8 cellular contexts compared by ENCODE assay signal in genomic region chr14:104690861-104691455, GRCh38. TPM values are rescaled to one million over a fixed set of nuclear protein-coding genes. Genes with fewer than 3 reads are reported as not detected.
A peak's percentile ranks its signal among the peaks of the same experiment; 100 is the strongest.
DNase-seq lines count a peak whose midpoint lies in the region; ATAC-seq, FAIRE-seq and TF ChIP-seq lines count a peak whose summit lies in the region.

No MANE protein-coding gene starts in this region.

- H3K36me3 Mint-ChIP-seq in activated naive CD4-positive, alpha-beta T cell treated with anti-CD3 and anti-CD28 coated beads, Interleukin-2, amount 10 ng/mL, durations not matched to agents 7 days and 5 days, result peaks cover 21% of the 10 kb centered on the region

- ATAC-seq in HepG2 (no peak), GM21528 (IDR thresholded peaks at IDR 0.05; ENCODE audit: low FRiP score, unreplicated experiment) (no peak)

- H3K79me2 ChIP-seq in HepG2 (ENCODE audit: insufficient read depth, low read length), result peaks cover 32% of the 10 kb centered on the region

- H3K27me3 Mint-ChIP-seq in activated naive CD4-positive, alpha-beta T cell treated with anti-CD3 and anti-CD28 coated beads, Interleukin-2, amount 10 ng/mL, durations not matched to agents 7 days and 5 days, result peaks cover 15% of the 10 kb centered on the region

- H3K27ac ChIP-seq in ascending aorta, result peak overlapping the region; percentile 80 to 82
- H3K27ac ChIP-seq in HepG2 (ENCODE audit: extremely low read length, insufficient read depth, low read length), result no peak overlapping the region
- peak overlapping the region; percentile 94 to 95 (median 94) for H3K27ac ChIP-seq in transverse colon

- peaks cover 19% of the 10 kb centered on the region; the same call in 1 of the 2 replicates for H4K20me1 ChIP-seq in HepG2 (ENCODE audit: insufficient read depth, low read length)

- H3K9ac ChIP-seq in HepG2 (ENCODE audit: insufficient read depth, low read depth, low read length), result peak overlapping the region; percentile 88; the same call in 1 of the 2 replicates

- H3K9me3 Mint-ChIP-seq in activated naive CD4-positive, alpha-beta T cell treated with anti-CD3 and anti-CD28 coated beads, Interleukin-2, amount 10 ng/mL, durations not matched to agents 7 days and 5 days, result no peaks in the 10 kb centered on the region

- H3K4me3 Mint-ChIP-seq in activated naive CD4-positive, alpha-beta T cell treated with anti-CD3 and anti-CD28 coated beads, Interleukin-2, amount 10 ng/mL, durations not matched to agents 7 days and 5 days, result peak overlapping the region; percentile 84

- TF ChIP-seq POLR2A in HepG2 (IDR thresholded peaks at IDR 0.05; ENCODE audit: insufficient read depth in 1 of 2, low read depth in 2 of 2, low read length in 2 of 2), result no peak
- no peak for TF ChIP-seq POLR2A in transverse colon (IDR thresholded peaks at IDR 0.05)

- H3K27me3 ChIP-seq in ascending aorta (no peaks in the 10 kb centered on the region), HepG2 (ENCODE audit: control insufficient read depth in 1 of 2, insufficient read depth in 2 of 2, low read length in 2 of 2) (no peaks in the 10 kb centered on the region), transverse colon (no peaks in the 10 kb centered on the region)

- in situ Hi-C loops in HepG2 (cut with HindIII; ENCODE audit: extremely low pct_ligation_motif_present, low pct_unique_long_range_greater_than_20kb), result no loop called here
- in situ Hi-C loops in transverse colon (cut with MboI; ENCODE audit: low pct_ligation_motif_present in 1 of 4, low pct_unique_long_range_greater_than_20kb in 1 of 4, low sequenced_read_pairs in 3 of 4), result no loop called here

- H3K9me3 ChIP-seq in ascending aorta (no peaks in the 10 kb centered on the region), HepG2 (ENCODE audit: low read length) (no peaks in the 10 kb centered on the region), transverse colon (no peaks in the 10 kb centered on the region)

- no TSS peak for BruUV-seq in HepG2 (replicated peaks; lab: Mats Ljungman, UMichigan)

- H3K4me1 ChIP-seq in ascending aorta, result peaks cover 22 to 51% of the 10 kb centered on the region in 2 donors
- H3K4me1 ChIP-seq in HepG2 (ENCODE audit: insufficient read depth, low read length), result peaks cover 51% of the 10 kb centered on the region
- peaks cover 38 to 84% (median 74%) of the 10 kb centered on the region in 4 donors for H3K4me1 ChIP-seq in transverse colon

- no peak for TF ChIP-seq EP300 in HepG2 (IDR thresholded peaks at IDR 0.05; ENCODE audit: low read depth in 2 of 2, low read length in 2 of 2)
- TF ChIP-seq EP300 in HepG2 (CRISPR knock-in tag; IDR thresholded peaks at IDR 0.05; ENCODE audit: borderline replicate concordance), result no peak
- no peak for TF ChIP-seq EP300 in transverse colon (IDR thresholded peaks at IDR 0.05; ENCODE audit: low read depth)

- no peak for TF ChIP-seq RAD21 in HepG2 (CRISPR knock-in tag; IDR thresholded peaks at IDR 0.05)

- WGBS in HepG2 (ENCODE audit: low lambda C conversion rate), result 96% methylated on average over 11 of the region's 16 CpGs
- WGBS in transverse colon (ENCODE audit: low coverage in 1 of 2), 2 donors, result 70 to 100% methylated on average over 1 to 16 of the region's 16 CpGs

- H3K27ac Mint-ChIP-seq in activated naive CD4-positive, alpha-beta T cell treated with anti-CD3 and anti-CD28 coated beads, Interleukin-2, amount 10 ng/mL, durations not matched to agents 7 days and 5 days, result peak overlapping the region; percentile 81

- peak; percentile 36 for DNase-seq in activated naive CD4-positive, alpha-beta T cell treated with anti-CD3 and anti-CD28 coated beads, Interleukin-2, amount 10 ng/mL, durations not matched to agents 7 days and 5 days
- DNase-seq in activated naive CD4-positive, alpha-beta T cell treated with anti-CD3 and anti-CD28 coated beads, Interleukin-2, amount 50 U/mL, for 16 hours, result no peak
- DNase-seq in ascending aorta (ENCODE audit: low spot score in 2 of 2), result no peak
- DNase-seq in HepG2 (ENCODE audit: low spot score), result no peak
- DNase-seq in transverse colon, result no peak
- DNase-seq in NCI-H1694 treated with DMSO at 0.1 percent for 48 hours (lab: John Stamatoyannopoulos, UW), result no peak
- DNase-seq in NCI-H146 (lab: John Stamatoyannopoulos, UW), result no peak

- CTCF ChIA-PET in activated naive CD4-positive, alpha-beta T cell treated with anti-CD3 and anti-CD28 coated beads, Interleukin-2, amount 10 ng/mL, durations not matched to agents 7 days and 5 days (lab: Charles Lee), result interaction anchor here (1.2 kb wide), 1 partner anchor 20 kb away, joined by 3 read pairs; no protein-coding TSS in a partner anchor
- CTCF ChIA-PET in HepG2 (lab: Yijun Ruan, JAX; ENCODE audit: low intra/inter-chr PET ratio, low total read pairs), result no interaction called here

- FAIRE-seq in HepG2 (lab: Jason Lieb, UNC), result no peak

- H3K4me2 ChIP-seq in HepG2 (ENCODE audit: low read depth, low read length), result peak overlapping the region; percentile 86

- POLR2A ChIA-PET in HepG2 (lab: Yijun Ruan, JAX), result interaction anchor here (1.3 to 4.5 kb wide), 3 partner anchors 10 to 25 kb away, joined by 4 to 89 read pairs (median 6); no protein-coding TSS in a partner anchor

- intact Hi-C loops in ascending aorta (cut with DNase I) (loop anchor here (2.0 kb wide), 1 partner anchor 14 kb away; no protein-coding TSS in a partner anchor), HepG2 (cut with micrococcal nuclease; ENCODE audit: unreplicated experiment) (no loop called here), transverse colon (cut with DNase I; ENCODE audit: low total_unique reads) (no loop called here)

- H3K4me3 ChIP-seq in ascending aorta, result peak overlapping the region; percentile 90 to 92
- H3K4me3 ChIP-seq in HepG2 (replicated peaks in 1 of 3; ENCODE audit: insufficient read depth in 1 of 3, low read depth in 2 of 3, low read length in 3 of 3), result peak overlapping the region; percentile 74 to 90 (median 86)
- H3K4me3 ChIP-seq in transverse colon, result peak overlapping the region; percentile 85 to 92 (median 89)

- peaks cover 0 to 4% of the 10 kb centered on the region in 2 donors for H3K36me3 ChIP-seq in ascending aorta
- peaks cover 1 to 2% of the 10 kb centered on the region in 2 experiments; a peak in 2 of 5 replicates for H3K36me3 ChIP-seq in HepG2 (replicated peaks in 1 of 2; ENCODE audit: control insufficient read depth in 1 of 2, insufficient read depth in 2 of 2, low read length in 2 of 2)
- no peaks in the 10 kb centered on the region for H3K36me3 ChIP-seq in transverse colon

- H2AFZ ChIP-seq in HepG2 (ENCODE audit: low read length), result no peak overlapping the region

- TF ChIP-seq CTCF in ascending aorta (IDR thresholded peaks at IDR 0.05), result no peak
- TF ChIP-seq CTCF in HepG2 (CRISPR knock-in tag; IDR thresholded peaks at IDR 0.05), result no peak
- TF ChIP-seq CTCF in transverse colon (IDR thresholded peaks at IDR 0.05), result no peak

- peaks cover 76% of the 10 kb centered on the region for H3K4me1 Mint-ChIP-seq in activated naive CD4-positive, alpha-beta T cell treated with anti-CD3 and anti-CD28 coated beads, Interleukin-2, amount 10 ng/mL, durations not matched to agents 7 days and 5 days

RNA-seq across cellular contexts. Expression of gene INF2, which starts 1.5 kb away (rescaled TPM):
- total RNA-seq in ascending aorta, result 249 TPM
- total RNA-seq in HepG2 (2016; rRNA removed; fragmentation: Illumina TruSeq; extraction: Trizol), result 16.4 and 18.1 TPM in 2 replicates
- 11.2 and 14.6 TPM in 2 replicates for total RNA-seq in HepG2 (2016; cell fraction: cytosol; rRNA removed; fragmentation: Illumina TruSeq; extraction: Trizol; ENCODE audit: low read depth)
- total RNA-seq in HepG2 (2016; cell fraction: insoluble cytoplasmic fraction; rRNA removed; fragmentation: Illumina TruSeq; extraction: Trizol), result 17.0 and 18.3 TPM in 2 replicates
- 23.4 and 24.7 TPM in 2 replicates for total RNA-seq in HepG2 (2016; cell fraction: membrane; rRNA removed; fragmentation: Illumina TruSeq; extraction: Trizol)
- total RNA-seq in HepG2 (2016; cell fraction: nucleus; rRNA removed; fragmentation: Illumina TruSeq; extraction: Trizol), result 17.7 and 25.0 TPM in 2 replicates
- 26.4 and 33.4 TPM in 2 replicates for polyA plus RNA-seq in HepG2 (2011; rRNA removed)
- 14.8 and 26.4 TPM in 2 replicates for polyA plus RNA-seq in HepG2 (2011; cell fraction: cytosol; rRNA removed)
- 229 and 296 TPM in 2 replicates for polyA plus RNA-seq in HepG2 (2011; cell fraction: nucleus; rRNA removed)
- 28.4 and 33.9 TPM in 2 replicates for polyA plus RNA-seq in HepG2 (2012)
- 13.6 and 14.2 TPM in 2 replicates for polyA plus RNA-seq in HepG2 (2016; cell fraction: cytosol; fragmentation: Illumina TruSeq; extraction: Trizol; ENCODE audit: low read depth)
- polyA plus RNA-seq in HepG2 (2016; cell fraction: insoluble cytoplasmic fraction; fragmentation: Illumina TruSeq; extraction: Trizol; ENCODE audit: low read depth), result 20.2 and 25.5 TPM in 2 replicates
- polyA plus RNA-seq in HepG2 (2016; cell fraction: membrane; fragmentation: Illumina TruSeq; extraction: Trizol; ENCODE audit: low read depth), result 17.5 and 20.7 TPM in 2 replicates
- 61.5 and 67.7 TPM in 2 replicates for polyA plus RNA-seq in HepG2 (2016; cell fraction: nucleus; fragmentation: Illumina TruSeq; extraction: Trizol; ENCODE audit: insufficient read depth, low read depth)
- polyA minus RNA-seq in HepG2 (2011; rRNA and poly(A)+ RNA removed; ENCODE audit: low replicate concordance), result 34.0 and 46.7 TPM in 2 replicates
- polyA minus RNA-seq in HepG2 (2011; cell fraction: cytosol; rRNA and poly(A)+ RNA removed), result 23.8 and 25.1 TPM in 2 replicates
- polyA minus RNA-seq in HepG2 (2011; cell fraction: nucleus; rRNA and poly(A)+ RNA removed), result 29.2 and 32.3 TPM in 2 replicates
- 100 to 1,000 TPM; 187 to 510 (median 205) TPM for total RNA-seq in transverse colon

RNA-seq across cellular contexts. Expression of gene ADSS1, which starts 33.1 kb away (rescaled TPM):
- 30.2 TPM for total RNA-seq in ascending aorta
- total RNA-seq in HepG2 (2016; rRNA removed; fragmentation: Illumina TruSeq; extraction: Trizol), result 0.98 and 1.0 TPM in 2 replicates
- 0.81 and 1.1 TPM in 2 replicates for total RNA-seq in HepG2 (2016; cell fraction: cytosol; rRNA removed; fragmentation: Illumina TruSeq; extraction: Trizol; ENCODE audit: low read depth)
- 0.56 and 1.3 TPM in 2 replicates for total RNA-seq in HepG2 (2016; cell fraction: insoluble cytoplasmic fraction; rRNA removed; fragmentation: Illumina TruSeq; extraction: Trizol)
- 1.6 and 1.9 TPM in 2 replicates for total RNA-seq in HepG2 (2016; cell fraction: membrane; rRNA removed; fragmentation: Illumina TruSeq; extraction: Trizol)
- total RNA-seq in HepG2 (2016; cell fraction: nucleus; rRNA removed; fragmentation: Illumina TruSeq; extraction: Trizol), result 1.3 and 1.5 TPM in 2 replicates
- polyA plus RNA-seq in HepG2 (2011; rRNA removed), result 36.7 and 45.2 TPM in 2 replicates
- polyA plus RNA-seq in HepG2 (2011; cell fraction: cytosol; rRNA removed), result 20.7 and 22.4 TPM in 2 replicates
- 219 and 230 TPM in 2 replicates for polyA plus RNA-seq in HepG2 (2011; cell fraction: nucleus; rRNA removed)
- 37.3 and 46.9 TPM in 2 replicates for polyA plus RNA-seq in HepG2 (2012)
- 0.70 and 1.5 TPM in 2 replicates for polyA plus RNA-seq in HepG2 (2016; cell fraction: cytosol; fragmentation: Illumina TruSeq; extraction: Trizol; ENCODE audit: low read depth)
- 1.3 and 2.2 TPM in 2 replicates for polyA plus RNA-seq in HepG2 (2016; cell fraction: insoluble cytoplasmic fraction; fragmentation: Illumina TruSeq; extraction: Trizol; ENCODE audit: low read depth)
- polyA plus RNA-seq in HepG2 (2016; cell fraction: membrane; fragmentation: Illumina TruSeq; extraction: Trizol; ENCODE audit: low read depth), result 1.5 and 2.0 TPM in 2 replicates
- 3.7 and 4.4 TPM in 2 replicates for polyA plus RNA-seq in HepG2 (2016; cell fraction: nucleus; fragmentation: Illumina TruSeq; extraction: Trizol; ENCODE audit: insufficient read depth, low read depth)
- polyA minus RNA-seq in HepG2 (2011; rRNA and poly(A)+ RNA removed; ENCODE audit: low replicate concordance), result 12.3 and 14.1 TPM in 2 replicates
- polyA minus RNA-seq in HepG2 (2011; cell fraction: cytosol; rRNA and poly(A)+ RNA removed), result 6.8 and 7.6 TPM in 2 replicates
- polyA minus RNA-seq in HepG2 (2011; cell fraction: nucleus; rRNA and poly(A)+ RNA removed), result 30.6 and 31.2 TPM in 2 replicates
- total RNA-seq in transverse colon, result 10 to 100 TPM in 1 of 4 donors, 1 to 10 TPM in 2, not detected in 1; 4.4 to 11.3 (median 7.1) TPM
